In the genomic region with DNA sequence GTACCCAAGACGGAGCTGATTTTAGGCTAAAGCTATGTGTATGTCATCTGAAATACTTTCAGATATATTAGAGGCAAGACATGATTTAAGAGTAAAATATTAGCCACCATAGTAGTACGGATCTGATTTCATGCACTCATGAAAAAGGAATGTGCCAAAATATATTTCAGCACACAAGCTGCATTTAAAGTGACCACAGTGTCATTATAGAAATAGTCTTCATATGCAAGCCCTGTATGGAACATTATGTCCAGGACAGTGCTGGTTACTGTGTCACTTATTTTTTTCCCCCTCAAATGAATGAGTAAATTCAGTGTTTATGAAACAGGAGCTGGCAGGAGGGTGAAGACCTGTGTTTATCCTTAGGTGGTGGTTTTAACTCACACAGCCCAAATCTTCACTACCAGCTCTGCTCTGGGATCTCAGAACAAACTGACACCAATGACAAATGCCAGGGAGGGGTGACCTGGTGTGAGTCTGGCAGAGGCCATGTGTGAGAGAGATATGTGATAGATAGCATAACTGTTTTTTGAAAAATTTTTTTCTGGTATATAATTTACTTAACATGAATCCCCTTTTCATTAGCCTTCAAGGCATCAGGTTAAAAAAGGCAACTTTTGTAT, we compare ENCODE assay signal across 15 cellular contexts. TPM values are rescaled to one million over a fixed set of nuclear protein-coding genes. Genes with fewer than 3 reads are reported as not detected.
DNase-seq lines count a peak whose midpoint lies in the region; ATAC-seq, FAIRE-seq and TF ChIP-seq lines count a peak whose summit lies in the region.
"Had no signal": no experiment of that assay in that cellular context is flagged by ENCODE, and none has a peak within 500 bp of the region (broad histone marks: within the 10 kb centered on the region; RNA-seq: fewer than 3 reads in every experiment).

No MANE protein-coding gene starts in this region.

- H3K4ac ChIP-seq in mesenchymal stem cell (ENCODE audit: low read depth in 1 of 2, low read length in 2 of 2): no peak overlapping the region

- H3K18ac ChIP-seq in mesenchymal stem cell (ENCODE audit: low read depth in 1 of 2, low read length in 2 of 2): no peak overlapping the region

- H3K36me3 Mint-ChIP-seq in astrocyte (ENCODE audit: low read depth, unreplicated experiment): no peaks in the 10 kb centered on the region
- H3K36me3 Mint-ChIP-seq: immature natural killer cell had no signal

- H3K4me1 Mint-ChIP-seq in astrocyte (ENCODE audit: low read depth, unreplicated experiment): peaks cover 39% of the 10 kb centered on the region
- H3K4me1 Mint-ChIP-seq: immature natural killer cell had no signal

- no peak overlapping the region for H3K27ac ChIP-seq in astrocyte (ENCODE audit: low read depth, low read length)
- H3K27ac ChIP-seq in mesenchymal stem cell (ENCODE audit: low read length, poor library complexity, severe bottlenecking): peak overlapping the region; percentile 84
- no peak overlapping the region for H3K27ac ChIP-seq in effector memory CD4-positive, alpha-beta T cell (ENCODE audit: insufficient read depth, low read length, poor library complexity, severe bottlenecking)
- H3K27ac ChIP-seq: ascending aorta, neutrophil had no signal

- H2BK15ac ChIP-seq in mesenchymal stem cell (ENCODE audit: low read depth, poor library complexity, severe bottlenecking): no peak overlapping the region

- intact Hi-C loops in posterior vena cava (cut with DNase I): no loop called here

- H3K9me3 ChIP-seq in astrocyte (ENCODE audit: insufficient read depth, low read depth, low read length): no peaks in the 10 kb centered on the region
- no peaks in the 10 kb centered on the region for H3K9me3 ChIP-seq in mesenchymal stem cell (ENCODE audit: control insufficient read depth, low read length)
- no peaks in the 10 kb centered on the region for H3K9me3 ChIP-seq in effector memory CD4-positive, alpha-beta T cell (ENCODE audit: control insufficient read depth, low read length)
- H3K9me3 ChIP-seq: ascending aorta, HAP-1, neutrophil had no signal

- peak; percentile 55 for FAIRE-seq in astrocyte (lab: Jason Lieb, UNC)

- TF ChIP-seq CTCF in astrocyte (IDR thresholded peaks at IDR 0.05; ENCODE audit: insufficient read depth, low read depth, low read length): no peak

- H3K27me3 ChIP-seq in astrocyte (ENCODE audit: insufficient read depth, low read length) (no peaks in the 10 kb centered on the region), mesenchymal stem cell (ENCODE audit: control insufficient read depth in 1 of 2, insufficient read depth in 1 of 2, low read length in 2 of 2) (no peaks in the 10 kb centered on the region)
- H3K27me3 ChIP-seq in effector memory CD4-positive, alpha-beta T cell (replicated peaks; ENCODE audit: control insufficient read depth, insufficient read depth, low read length, poor library complexity, severe bottlenecking): no peaks in the 10 kb centered on the region
- H3K27me3 ChIP-seq: ascending aorta, neutrophil had no signal

- H3K23ac ChIP-seq in mesenchymal stem cell (ENCODE audit: low read length in 2 of 2): no peak overlapping the region

- no peak overlapping the region for H2BK12ac ChIP-seq in mesenchymal stem cell (ENCODE audit: low read length in 2 of 2)

- H4K91ac ChIP-seq in mesenchymal stem cell (ENCODE audit: low read length): no peak overlapping the region

- H3K36me3 ChIP-seq in astrocyte (ENCODE audit: insufficient read depth, low read length) (no peaks in the 10 kb centered on the region), mesenchymal stem cell (ENCODE audit: control insufficient read depth in 1 of 2, insufficient read depth in 2 of 2, low read depth in 1 of 2, low read length in 2 of 2) (no peaks in the 10 kb centered on the region)
- no peaks in the 10 kb centered on the region for H3K36me3 ChIP-seq in effector memory CD4-positive, alpha-beta T cell (ENCODE audit: control insufficient read depth, insufficient read depth, low read length)
- H3K36me3 ChIP-seq: ascending aorta, HAP-1, neutrophil had no signal

- no peak overlapping the region for H3K4me3 ChIP-seq in astrocyte (ENCODE audit: insufficient read depth, low read depth, low read length)
- peak overlapping the region in 1 of 2 experiments; percentile 7 for H3K4me3 ChIP-seq in mesenchymal stem cell (ENCODE audit: insufficient read depth in 1 of 2, low read depth in 1 of 2, low read length in 2 of 2)
- no peak overlapping the region for H3K4me3 ChIP-seq in effector memory CD4-positive, alpha-beta T cell (ENCODE audit: insufficient read depth, low read depth, low read length, poor library complexity, severe bottlenecking)
- H3K4me3 ChIP-seq: ascending aorta, HAP-1 had no signal

- no peak overlapping the region for H3K4me3 Mint-ChIP-seq in astrocyte (ENCODE audit: unreplicated experiment)
- H3K4me3 Mint-ChIP-seq: activated CD8-positive, alpha-beta T cell treated with anti-CD3 and anti-CD28 coated beads for 36 hours; immature natural killer cell; stimulated activated naive CD8-positive, alpha-beta T cell treated with anti-CD3 and anti-CD28 coated beads, Interleukin-15, Interleukin-2, amounts not matched to agents 100 ng/mL and 50 ng/mL, for 24 hours had no signal

- H4K20me1 ChIP-seq in astrocyte (ENCODE audit: insufficient read depth, low read length): no peaks in the 10 kb centered on the region

- no peak overlapping the region for H2AK5ac ChIP-seq in mesenchymal stem cell (ENCODE audit: low read length, severe bottlenecking)

- no peaks in the 10 kb centered on the region for H3K27me3 Mint-ChIP-seq in astrocyte (ENCODE audit: low read depth, unreplicated experiment)
- H3K27me3 Mint-ChIP-seq: stimulated activated naive CD8-positive, alpha-beta T cell treated with anti-CD3 and anti-CD28 coated beads, Interleukin-15, Interleukin-2, amounts not matched to agents 100 ng/mL and 50 ng/mL, for 24 hours had no signal

- no peaks in the 10 kb centered on the region for H3K79me2 ChIP-seq in astrocyte (ENCODE audit: insufficient read depth, low read length)

- H3K9ac ChIP-seq in astrocyte (ENCODE audit: low read length): no peak overlapping the region
- H3K9ac ChIP-seq in mesenchymal stem cell (ENCODE audit: low read length): no peak overlapping the region

- H3K27ac Mint-ChIP-seq in astrocyte (ENCODE audit: unreplicated experiment): peak overlapping the region; percentile 24
- H3K27ac Mint-ChIP-seq: activated CD8-positive, alpha-beta T cell treated with anti-CD3 and anti-CD28 coated beads for 36 hours; immature natural killer cell; stimulated activated naive CD8-positive, alpha-beta T cell treated with anti-CD3 and anti-CD28 coated beads, Interleukin-15, Interleukin-2, amounts not matched to agents 100 ng/mL and 50 ng/mL, for 24 hours had no signal

- no peak for ATAC-seq in HG03354 (IDR thresholded peaks at IDR 0.05; ENCODE audit: poor library complexity, severe bottlenecking, unreplicated experiment)
- ATAC-seq in HG03565 (IDR thresholded peaks at IDR 0.05; ENCODE audit: unreplicated experiment): no peak
- ATAC-seq: activated CD8-positive, alpha-beta T cell treated with anti-CD3 and anti-CD28 coated beads for 36 hours had no signal

- H2BK120ac ChIP-seq in mesenchymal stem cell (ENCODE audit: low read depth, low read length): no peak overlapping the region

- H3K4me1 ChIP-seq in astrocyte (ENCODE audit: insufficient read depth, low read length) (peaks cover 24% of the 10 kb centered on the region), mesenchymal stem cell (ENCODE audit: control insufficient read depth, insufficient read depth, low read depth, low read length) (peaks cover 11% of the 10 kb centered on the region)
- H3K4me1 ChIP-seq in effector memory CD4-positive, alpha-beta T cell (ENCODE audit: control insufficient read depth, insufficient read depth, low read length, poor library complexity, severe bottlenecking): no peaks in the 10 kb centered on the region
- H3K4me1 ChIP-seq: HAP-1 had no signal

- peak overlapping the region; percentile 30 for H3K4me2 ChIP-seq in astrocyte (ENCODE audit: low read length)
- H3K4me2 ChIP-seq in mesenchymal stem cell (ENCODE audit: low read length, poor library complexity, severe bottlenecking): peak overlapping the region; percentile 19

- H2BK5ac ChIP-seq in mesenchymal stem cell (ENCODE audit: low read depth, low read length, poor library complexity, severe bottlenecking): peak overlapping the region; percentile 49

- H3K14ac ChIP-seq in mesenchymal stem cell (ENCODE audit: low read length in 2 of 2): no peak overlapping the region

- no peak overlapping the region for H4K8ac ChIP-seq in mesenchymal stem cell (ENCODE audit: low read length)

- H3K79me1 ChIP-seq in mesenchymal stem cell (replicated peaks; ENCODE audit: low read length, poor library complexity, severe bottlenecking): no peaks in the 10 kb centered on the region

- H2AFZ ChIP-seq in astrocyte (ENCODE audit: low read depth, low read length): no peak overlapping the region
- no peak overlapping the region for H2AFZ ChIP-seq in mesenchymal stem cell (ENCODE audit: low read depth, low read length)

- 0% methylated on average over 2 of the region's 2 CpGs for WGBS in mesenchymal stem cell

- H3K9me3 Mint-ChIP-seq in astrocyte (ENCODE audit: unreplicated experiment): no peaks in the 10 kb centered on the region
- H3K9me3 Mint-ChIP-seq: activated CD8-positive, alpha-beta T cell treated with anti-CD3 and anti-CD28 coated beads for 36 hours; immature natural killer cell; stimulated activated naive CD8-positive, alpha-beta T cell treated with anti-CD3 and anti-CD28 coated beads, Interleukin-15, Interleukin-2, amounts not matched to agents 100 ng/mL and 50 ng/mL, for 24 hours had no signal

- DNase-seq in AG08395 (ENCODE audit: low spot score) (peak; percentile 27), HT1080 (ENCODE audit: low read depth) (peak; percentile 42), astrocyte (ENCODE audit: low read depth) (peak; percentile 39), mesenchymal stem cell (no peak), posterior vena cava (ENCODE audit: low spot score) (no peak)
- DNase-seq in effector memory CD4-positive, alpha-beta T cell: no peak
- DNase-seq: activated CD8-positive, alpha-beta T cell treated with anti-CD3 and anti-CD28 coated beads for 36 hours; immature natural killer cell; mesendoderm had no signal

RNA-seq across cellular contexts. Expression of a gene that starts 51.7 kb away (rescaled TPM):
- total RNA-seq in HT1080 (2014; rRNA removed; shearing (Covaris generic)): not detected in 2 replicates
- polyA plus RNA-seq in HT1080 (2015; cell fraction: cytosol; rRNA removed): 0.05 TPM in 1 of 2 replicates, not detected in the other
- polyA plus RNA-seq in HT1080 (2015; cell fraction: nucleus; rRNA removed): not detected in 2 replicates
- total RNA-seq in astrocyte: 1.5 and 1.6 TPM in 2 replicates
- 0.21 TPM for polyA plus RNA-seq in mesenchymal stem cell (2013, experiment 1 of 2)
- polyA plus RNA-seq in mesenchymal stem cell (2013, experiment 2 of 2): 0.34 TPM
- 1 to 10 TPM; 1.0 to 1.5 TPM for total RNA-seq in posterior vena cava
- total RNA-seq: activated CD8-positive, alpha-beta T cell treated with anti-CD3 and anti-CD28 coated beads for 36 hours; ascending aorta had no signal
- polyA plus RNA-seq: immature natural killer cell had no signal

Comparison
In these comparisons a context has a peak if more than half of its experiments do, and no peak if none do; other contexts are left out.
1. DNase-seq: peak in AG08395 (single experiment), HT1080 (single experiment) and astrocyte (single experiment); none in mesenchymal stem cell (single experiment), effector memory CD4-positive, alpha-beta T cell (0 of 3) and posterior vena cava (single experiment).